In the genomic region with DNA sequence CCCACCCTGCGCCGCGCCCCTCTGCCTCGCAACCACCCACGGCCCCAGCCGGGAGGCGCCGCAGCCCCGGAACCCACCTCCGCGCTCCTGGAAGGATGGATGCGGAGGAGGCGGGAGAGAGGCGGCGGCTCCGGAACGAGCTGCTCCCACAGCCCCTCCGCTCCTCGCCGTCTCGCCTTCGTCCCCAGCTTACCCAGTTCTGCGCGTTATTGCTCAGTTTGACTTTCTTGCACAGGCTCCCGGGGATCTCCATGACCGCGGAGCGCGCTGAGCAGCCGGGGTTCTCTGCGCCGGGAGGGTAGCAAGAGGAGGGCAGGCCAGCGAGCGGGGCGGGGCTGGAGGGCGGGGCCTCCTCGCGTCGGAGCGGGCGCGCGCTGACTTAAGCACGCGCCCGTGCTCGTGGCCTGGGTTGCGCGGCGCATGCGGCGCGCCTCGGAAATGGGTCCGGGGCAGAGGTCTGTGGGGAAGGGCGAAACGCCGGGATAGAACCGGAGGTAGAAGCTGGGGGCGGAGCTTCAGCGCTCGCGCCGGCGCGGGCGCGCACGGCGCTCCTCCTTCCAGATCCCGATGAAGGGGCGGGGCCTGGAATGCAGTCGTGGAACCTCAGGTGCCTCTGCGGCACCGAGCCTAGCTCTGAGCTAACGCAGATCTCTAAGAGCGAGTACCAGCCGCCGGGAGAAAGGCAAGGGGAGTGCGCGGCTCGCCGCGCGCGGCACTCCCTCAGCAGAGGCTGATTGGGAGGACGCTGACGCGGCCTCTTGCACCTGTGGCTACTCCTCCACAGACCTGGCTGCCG, we compare ENCODE assay signal across 8 cellular contexts. TPM values are rescaled to one million over a fixed set of nuclear protein-coding genes. Genes with fewer than 3 reads are reported as not detected.
DNase-seq lines count a peak whose midpoint lies in the region; ATAC-seq and TF ChIP-seq lines count a peak whose summit lies in the region.

Gene PAPSS1 (minus strand): TSS at position 308 of the 796 bp plus-strand sequence. CDS start 55 bp downstream, at position 253.

- in situ Hi-C loops in endometrial microvascular endothelial cells (cut with HindIII; ENCODE audit: inconsistent ontology term, low pct_unique_long_range_greater_than_20kb, low sequenced_read_pairs): no loop called here

- peak within 1 kb of the TSS; percentile 94 for H3K4me3 ChIP-seq in OCI-LY1 (ENCODE audit: low read depth, low read length, poor library complexity, severe bottlenecking)
- peak within 1 kb of the TSS; percentile 80 for H3K4me3 ChIP-seq in mesodermal cell (ENCODE audit: extremely low read depth, insufficient read depth, low read length, poor library complexity, severe bottlenecking)

- H4K20me1 ChIP-seq in OCI-LY1 (ENCODE audit: insufficient read depth, low read length): no peaks in the 10 kb centered on the region

- peaks cover 28% of the 10 kb centered on the region for H3K79me2 ChIP-seq in OCI-LY1 (ENCODE audit: insufficient read depth, low read length)

- peak; percentile 86 for ATAC-seq in GM21526 (IDR thresholded peaks at IDR 0.05; ENCODE audit: low FRiP score, unreplicated experiment)

- H3F3A ChIP-seq in OCI-LY1 (ENCODE audit: insufficient read depth, low read length): no peaks in the 10 kb centered on the region

- peak within 1 kb of the TSS; percentile 73 for H3K9ac ChIP-seq in OCI-LY1 (ENCODE audit: low read length)

- H3K4me1 ChIP-seq in OCI-LY1 (ENCODE audit: insufficient read depth, low read length, severe bottlenecking) (peaks cover 46% of the 10 kb centered on the region), mesodermal cell (ENCODE audit: control insufficient read depth, insufficient read depth, low read length, poor library complexity, severe bottlenecking) (peaks cover 7% of the 10 kb centered on the region)

- H3K27ac ChIP-seq in OCI-LY1 (ENCODE audit: low read depth, low read length, poor library complexity, severe bottlenecking) (peak within 1 kb of the TSS; percentile 61), mesodermal cell (ENCODE audit: low read depth, low read length, severe bottlenecking) (peak within 1 kb of the TSS; percentile 91)

- 0% methylated on average over 44 to 85 of the region's 90 CpGs for WGBS in mesodermal cell (ENCODE audit: insufficient coverage in 2 of 2), 2 experiments

- H2AFZ ChIP-seq in OCI-LY1 (ENCODE audit: low read length): peak within 1 kb of the TSS; percentile 43

- TF ChIP-seq CTCF in OCI-LY1 (IDR thresholded peaks at IDR 0.05; ENCODE audit: low read length): no peak

- no peaks in the 10 kb centered on the region for H3K27me3 ChIP-seq in OCI-LY1 (ENCODE audit: insufficient read depth, low read length)

- peak within 1 kb of the TSS; percentile 92 for H3K4me2 ChIP-seq in OCI-LY1 (ENCODE audit: low read length)

- H3K36me3 ChIP-seq in OCI-LY1 (ENCODE audit: insufficient read depth, low read length) (no peaks in the 10 kb centered on the region), mesodermal cell (ENCODE audit: control insufficient read depth, insufficient read depth, low read length) (peaks cover 23% of the 10 kb centered on the region)

- DNase-seq in DMS 273 (lab: John Stamatoyannopoulos, UW; ENCODE audit: unreplicated experiment) (peak; percentile 98), HuH-7 (ENCODE audit: low spot score) (peak; percentile 80)
- peak; percentile 95 for DNase-seq in activated CD8-positive, alpha-beta memory T cell treated with anti-CD3 and anti-CD28 coated beads, Interleukin-2, amount 50 U/mL, for 4 hours
- peak; percentile 84 for DNase-seq in stimulated activated CD8-positive, alpha-beta memory T cell treated with anti-CD3 and anti-CD28 coated beads, Interleukin-15, amount 100 ng/mL, for 24 hours (ENCODE audit: low read depth)

- no peaks in the 10 kb centered on the region for H3K9me2 ChIP-seq in OCI-LY1 (ENCODE audit: low read depth, low read length)

- H3K9me3 ChIP-seq in OCI-LY1 (ENCODE audit: low read length) (no peaks in the 10 kb centered on the region), mesodermal cell (ENCODE audit: control insufficient read depth, low read length) (no peaks in the 10 kb centered on the region)

RNA-seq across cellular contexts. Expression of gene PAPSS1, which starts in this region (rescaled TPM):
- total RNA-seq in endometrial microvascular endothelial cells (ENCODE audit: inconsistent ontology term): 45.2 TPM
- polyA plus RNA-seq in mesodermal cell (2013, experiment 1 of 2): 187 TPM
- polyA plus RNA-seq in mesodermal cell (2013, experiment 2 of 2): 177 TPM

Comparison
In these comparisons a context has a peak if more than half of its experiments do, and no peak if none do; other contexts are left out.
1. Peak in every context shown above with its lines: DNase-seq, ATAC-seq, H3K4me3 ChIP-seq and H3K27ac ChIP-seq.